In the genomic region with DNA sequence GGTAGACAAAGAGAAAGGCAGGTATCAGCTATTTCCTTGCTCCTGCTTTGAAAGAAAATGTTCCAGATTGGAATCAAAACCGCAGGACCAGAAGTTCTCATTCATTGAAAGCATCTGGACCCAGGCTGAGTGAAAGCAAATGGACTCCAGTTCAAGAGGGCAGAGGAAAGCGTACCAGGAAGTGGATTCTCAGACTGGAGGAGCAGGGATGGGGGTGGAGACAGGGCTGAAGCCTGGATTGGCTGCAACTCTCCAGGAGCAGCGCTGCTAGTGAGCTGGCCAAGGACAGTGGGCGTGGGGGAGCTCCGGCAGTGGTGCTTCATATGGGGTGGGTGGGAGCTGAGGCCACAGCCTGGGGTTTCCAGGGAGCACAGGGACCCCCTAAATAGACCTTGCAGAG, we compare ENCODE assay signal across 11 cellular contexts.
DNase-seq lines count a peak whose midpoint lies in the region; ATAC-seq, FAIRE-seq and TF ChIP-seq lines count a peak whose summit lies in the region.
"Had no signal": no experiment of that assay in that cellular context is flagged by ENCODE, and none has a peak within 500 bp of the region (broad histone marks: within the 10 kb centered on the region; RNA-seq: fewer than 3 reads in every experiment).

No MANE protein-coding gene starts in this region.

- no peak for FAIRE-seq in H54 (lab: Jason Lieb, UNC)
- FAIRE-seq: G401.6 had no signal

- peak; percentile 47 for DNase-seq in ELF-1 (ENCODE audit: low read depth, low spot score)
- peak; percentile 40 for DNase-seq in NCI-H2196 treated with DMSO at 0.1 percent for 48 hours (lab: John Stamatoyannopoulos, UW; ENCODE audit: unreplicated experiment)
- DNase-seq in fibroblast of peridontal ligament (ENCODE audit: extremely low read depth) = peak; percentile 6
- no peak for DNase-seq in omental fat pad (ENCODE audit: low spot score)
- no peak for DNase-seq in NOMO-1 (lab: John Stamatoyannopoulos, UW; ENCODE audit: unreplicated experiment in 2 of 2)
- no peak for DNase-seq in NCI-H2171 treated with DMSO at 0.1 percent for 48 hours (lab: John Stamatoyannopoulos, UW)
- no peak for DNase-seq in central memory CD4-positive, alpha-beta T cell
- no peak for DNase-seq in H54 (ENCODE audit: insufficient read length, low spot score)
- DNase-seq: amygdala; NK-92 treated with Interleukin-12 subunit alpha and Interleukin-12 subunit beta, amount 100 ng/mL, for 24 hours had no signal

- peak; percentile 42 for ATAC-seq in omental fat pad (ENCODE audit: low FRiP score)

- no peak for TF ChIP-seq POLR2A in H54 (IDR thresholded peaks at IDR 0.05; ENCODE audit: low read depth, low read length)

- TF ChIP-seq CTCF in omental fat pad (IDR thresholded peaks at IDR 0.05) = no peak

Comparison
In these comparisons a context has a peak if more than half of its experiments do, and no peak if none do; other contexts are left out.
1. DNase-seq: peak in ELF-1 (single experiment), NCI-H2196 treated with DMSO at 0.1 percent for 48 hours (single experiment) and fibroblast of peridontal ligament (single experiment); none in omental fat pad (single experiment), NOMO-1 (0 of 2), NCI-H2171 treated with DMSO at 0.1 percent for 48 hours (single experiment), central memory CD4-positive, alpha-beta T cell (single experiment) and H54 (single experiment).